In the genomic region with DNA sequence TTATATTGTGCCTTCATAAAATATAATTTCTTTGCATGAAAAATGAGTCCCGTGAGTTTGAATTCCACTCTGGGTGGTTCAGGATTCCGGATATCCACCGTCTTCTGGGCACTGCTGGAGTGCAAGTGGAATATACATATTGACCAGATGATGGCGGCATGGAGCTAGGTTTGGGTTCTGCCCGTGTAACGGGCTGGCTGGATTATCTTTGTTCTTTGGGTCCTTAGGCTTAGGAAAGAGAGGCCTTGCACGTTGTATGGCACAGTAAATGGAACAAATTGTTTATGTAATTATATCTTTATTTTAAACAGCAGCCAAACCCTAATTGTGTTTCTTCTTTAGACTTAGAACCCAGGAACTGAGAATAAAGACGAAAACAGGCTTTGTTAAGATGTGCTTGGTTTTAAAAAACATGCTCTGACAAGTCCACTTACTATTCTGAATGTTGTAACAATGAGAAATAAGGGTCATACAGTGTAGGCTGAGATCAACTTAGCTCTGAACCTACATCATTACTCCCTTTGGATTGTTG, we compare ENCODE assay signal across 8 cellular contexts. TPM values are rescaled to one million over a fixed set of nuclear protein-coding genes. Genes with fewer than 3 reads are reported as not detected.
A peak's percentile ranks its signal among the peaks of the same experiment; 100 is the strongest.
DNase-seq lines count a peak whose midpoint lies in the region; ATAC-seq and TF ChIP-seq lines count a peak whose summit lies in the region.

No MANE protein-coding gene starts in this region.

- peak; percentile 83 for ATAC-seq in GM18873 (IDR thresholded peaks at IDR 0.05; ENCODE audit: low FRiP score, unreplicated experiment)
- ATAC-seq in HG03159 (IDR thresholded peaks at IDR 0.05; ENCODE audit: unreplicated experiment), result peak; percentile 89
- ATAC-seq in WTC11, result peak; percentile 96

- H3K27ac Mint-ChIP-seq in WTC11, result no peak overlapping the region

- H3K4me3 Mint-ChIP-seq in WTC11, result no peak overlapping the region

- TF ChIP-seq CTCF in AG10803 (conservative IDR thresholded peaks at IDR 0.05; ENCODE audit: low read length), result peak; percentile 86
- peak; percentile 53; the same call in 1 of the 2 replicates for TF ChIP-seq CTCF in WTC11 (IDR thresholded peaks at IDR 0.05)

- no peak overlapping the region for H3K4me3 ChIP-seq in AG10803 (ENCODE audit: low read length)

- CTCF ChIA-PET in WTC11 (lab: Charles Lee), result interaction anchor here (0.5 to 3.3 kb wide), 28 partner anchors 10 to 930 kb away, joined by 3 to 31 read pairs (median 4); partner anchors contain the start of genes ACBD6, KIAA1614 and XPR1

- peak; percentile 80 for DNase-seq in AG10803 (ENCODE audit: low read depth)
- peak; percentile 47 for DNase-seq in NCI-H226
- peak; percentile 66 for DNase-seq in WTC11 (ENCODE audit: low spot score)
- peak in 53 of 61 donors; percentile 3 to 83 (median 40) for DNase-seq in caudate nucleus (lab: John Stamatoyannopoulos, UW)
- DNase-seq in kidney glomerular epithelial cell (lab: John Stamatoyannopoulos, UW), result peak; percentile 89
- peak; percentile 66 for DNase-seq in stimulated activated CD4-positive, alpha-beta T cell treated with anti-CD3 and anti-CD28 coated beads, Interleukin-4, amount 100 ng/mL, for 24 hours

- POLR2A ChIA-PET in WTC11 (lab: Charles Lee), result interaction anchor here (0.5 to 1.3 kb wide), 3 partner anchors 14 to 297 kb away, joined by 3 to 5 read pairs (median 4); partner anchors contain the start of gene ACBD6

- peaks cover 32% of the 10 kb centered on the region for H3K4me1 Mint-ChIP-seq in WTC11

- no peaks in the 10 kb centered on the region; the same call in 1 of the 2 replicates for H3K27me3 Mint-ChIP-seq in WTC11 (ENCODE audit: low read depth)

- peak overlapping the region; percentile 32 for H3K27ac ChIP-seq in caudate nucleus (ENCODE audit: low read depth, low read length)

- H3K36me3 Mint-ChIP-seq in WTC11, result peaks cover 4% of the 10 kb centered on the region

- peaks cover 12% of the 10 kb centered on the region for H3K9me3 Mint-ChIP-seq in WTC11

TF ChIP-seq in WTC11, 78 proteins besides CTCF, POLR2A, EP300 and RAD21:
- TF ChIP-seq TP53 (CRISPR knock-in tag; IDR thresholded peaks at IDR 0.05) (no peak), CREM (CRISPR knock-in tag; IDR thresholded peaks at IDR 0.05) (no peak), HMGA2 (CRISPR knock-in tag; IDR thresholded peaks at IDR 0.05) (no peak), TCF7 (CRISPR knock-in tag; IDR thresholded peaks at IDR 0.05; ENCODE audit: low read depth) (no peak), ELF4 (CRISPR knock-in tag; IDR thresholded peaks at IDR 0.05; ENCODE audit: low read depth) (no peak), MLX (CRISPR knock-in tag; IDR thresholded peaks at IDR 0.05) (no peak), ZNF138 (CRISPR knock-in tag; conservative IDR thresholded peaks at IDR 0.05) (no peak), ETV6 (CRISPR knock-in tag; IDR thresholded peaks at IDR 0.05) (no peak), ZNF416 (CRISPR knock-in tag; IDR thresholded peaks at IDR 0.05) (no peak), MXD4 (CRISPR knock-in tag; IDR thresholded peaks at IDR 0.05; ENCODE audit: borderline replicate concordance) (no peak), PRRX2 (CRISPR knock-in tag; IDR thresholded peaks at IDR 0.05) (no peak), PREB (CRISPR knock-in tag; IDR thresholded peaks at IDR 0.05; ENCODE audit: borderline replicate concordance) (no peak)
- TF ChIP-seq, protein P1, sequence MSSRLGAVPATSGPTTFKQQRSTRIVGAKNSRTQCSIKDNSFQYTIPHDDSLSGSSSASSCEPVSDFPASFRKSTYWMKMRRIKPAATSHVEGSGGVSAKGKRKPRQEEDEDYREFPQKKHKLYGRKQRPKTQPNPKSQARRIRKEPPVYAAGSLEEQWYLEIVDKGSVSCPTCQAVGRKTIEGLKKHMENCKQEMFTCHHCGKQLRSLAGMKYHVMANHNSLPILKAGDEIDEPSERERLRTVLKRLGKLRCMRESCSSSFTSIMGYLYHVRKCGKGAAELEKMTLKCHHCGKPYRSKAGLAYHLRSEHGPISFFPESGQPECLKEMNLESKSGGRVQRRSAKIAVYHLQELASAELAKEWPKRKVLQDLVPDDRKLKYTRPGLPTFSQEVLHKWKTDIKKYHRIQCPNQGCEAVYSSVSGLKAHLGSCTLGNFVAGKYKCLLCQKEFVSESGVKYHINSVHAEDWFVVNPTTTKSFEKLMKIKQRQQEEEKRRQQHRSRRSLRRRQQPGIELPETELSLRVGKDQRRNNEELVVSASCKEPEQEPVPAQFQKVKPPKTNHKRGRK (CRISPR knock-in tag; IDR thresholded peaks at IDR 0.05; ENCODE audit: borderline replicate concordance), result no peak

RNA-seq across cellular contexts. Expression of gene ACBD6, which starts 13.5 kb away (rescaled TPM):
- total RNA-seq in WTC11 (2021), result 49.9 to 53.5 TPM (median 51.9 TPM) in 3 replicates

RNA-seq across cellular contexts. Expression of gene OVAAL, which starts 42.8 kb away (rescaled TPM):
- total RNA-seq in WTC11 (2021), result not detected in 3 replicates
